1 cellular context compared by ENCODE assay signal in the genomic region with DNA sequence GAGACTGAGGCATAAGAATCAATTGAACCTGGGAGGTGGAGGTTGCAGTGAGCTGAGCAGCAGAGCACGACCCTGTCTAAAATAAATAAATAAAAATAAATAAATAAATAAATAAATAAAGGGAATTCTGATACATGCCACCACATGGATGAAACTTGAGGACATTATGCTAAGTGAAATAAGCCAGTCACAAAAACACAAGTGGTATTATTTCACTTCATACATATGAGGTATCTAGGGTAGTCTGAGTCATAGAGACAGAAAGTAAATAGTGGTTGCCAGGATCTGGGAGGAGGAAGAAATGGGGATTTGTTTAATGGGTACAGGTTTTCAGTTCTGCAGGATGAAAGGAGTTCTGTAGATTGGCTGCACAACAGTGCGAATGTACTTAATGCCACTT.
A peak's percentile ranks its signal among the peaks of the same experiment; 100 is the strongest.
TF ChIP-seq lines count a peak whose summit lies in the region.

No MANE protein-coding gene starts in this region.

TF ChIP-seq in IMR-90, 13 proteins besides CTCF, POLR2A, EP300 and RAD21:
- TF ChIP-seq BHLHE40 (IDR thresholded peaks at IDR 0.05; ENCODE audit: low read depth, low read length), result no peak
- TF ChIP-seq FOS (IDR thresholded peaks at IDR 0.05; ENCODE audit: low read depth, low read length), result peak; percentile 54
- TF ChIP-seq MAZ (IDR thresholded peaks at IDR 0.05; ENCODE audit: borderline replicate concordance, low read depth, low read length), result no peak
